27 cellular contexts compared by ENCODE assay signal in genomic region chr18:13300029-13300428, GRCh38.
DNase-seq lines count a peak whose midpoint lies in the region; ATAC-seq, FAIRE-seq and TF ChIP-seq lines count a peak whose summit lies in the region.
"Had no signal": no experiment of that assay in that cellular context is flagged by ENCODE, and none has a peak within 500 bp of the region (broad histone marks: within the 10 kb centered on the region; RNA-seq: fewer than 3 reads in every experiment).

No MANE protein-coding gene starts in this region.

- CTCF ChIA-PET in activated CD4-positive, alpha-beta memory T cell treated with anti-CD3 and anti-CD28 coated beads, Interleukin-2, amount 10 ng/mL, durations not matched to agents 7 days and 5 days (lab: Charles Lee): no interaction called here

- TF ChIP-seq POLR2A in ovary (IDR thresholded peaks at IDR 0.05): no peak

- peaks cover 2% of the 10 kb centered on the region for H3K9me3 Mint-ChIP-seq in activated CD4-positive, alpha-beta memory T cell treated with anti-CD3 and anti-CD28 coated beads, Interleukin-2, amount 10 ng/mL, durations not matched to agents 7 days and 5 days
- H3K9me3 Mint-ChIP-seq: activated CD4-positive, alpha-beta T cell treated with anti-CD3 and anti-CD28 coated beads, Interleukin-2, amount 10 ng/mL, durations not matched to agents 24 days and 14 days; activated T-helper 2 cell treated with anti-CD3 and anti-CD28 coated beads, Interferon-gamma antibody, Interleukin-2, Interleukin-4, amounts not matched to agents 10 μg/mL and 5 μg/mL and 100 μg/mL, durations not matched to agents 14 hours and 24 hours and 36 hours had no signal

- no peaks in the 10 kb centered on the region for H3K36me3 ChIP-seq in heart right ventricle
- no peaks in the 10 kb centered on the region for H3K36me3 ChIP-seq in ovary

- H3K4me1 ChIP-seq in heart right ventricle (peaks cover 18 to 44% (median 31%) of the 10 kb centered on the region in 9 donors), ovary (ENCODE audit: insufficient read depth) (no peaks in the 10 kb centered on the region)

- H3K4me1 Mint-ChIP-seq in activated CD4-positive, alpha-beta memory T cell treated with anti-CD3 and anti-CD28 coated beads, Interleukin-2, amount 10 ng/mL, durations not matched to agents 7 days and 5 days: peaks cover 3% of the 10 kb centered on the region

- FAIRE-seq in urothelium cell line (lab: Jason Lieb, UNC): peak; percentile 86
- FAIRE-seq: H1, HTR-8/SVneo had no signal

- ATAC-seq in heart right ventricle (peak in 7 of 8 donors; percentile 12 to 53 (median 29)), Right ventricle myocardium inferior (no peak), GM18858 (IDR thresholded peaks at IDR 0.05; ENCODE audit: unreplicated experiment) (no peak)
- ATAC-seq: body of pancreas, left colon had no signal

- no peaks in the 10 kb centered on the region for H3K27me3 Mint-ChIP-seq in activated CD4-positive, alpha-beta memory T cell treated with anti-CD3 and anti-CD28 coated beads, Interleukin-2, amount 10 ng/mL, durations not matched to agents 7 days and 5 days
- H3K27me3 Mint-ChIP-seq: activated CD4-positive, alpha-beta T cell treated with anti-CD3 and anti-CD28 coated beads, Interleukin-2, amount 10 ng/mL, durations not matched to agents 24 days and 14 days; activated naive CD8-positive, alpha-beta T cell treated with anti-CD3 and anti-CD28 coated beads, Interleukin-2, amount 10 ng/mL, durations not matched to agents 7 days and 5 days had no signal

- no peak for DNase-seq in heart right ventricle
- DNase-seq in Right ventricle myocardium inferior (ENCODE audit: missing footprints): no peak
- DNase-seq in NCI-H2171 treated with DMSO at 0.1 percent for 48 hours (lab: John Stamatoyannopoulos, UW): peak; percentile 77
- DNase-seq in cerebellar cortex (ENCODE audit: low spot score): peak; percentile 61
- DNase-seq in urothelium cell line (ENCODE audit: low spot score): no peak
- no peak for DNase-seq in ovary
- DNase-seq in activated CD4-positive, alpha-beta memory T cell treated with anti-CD3 and anti-CD28 coated beads, Interleukin-2, amount 10 ng/mL, durations not matched to agents 7 days and 5 days: no peak
- DNase-seq: ACHN; activated CD4-positive, alpha-beta T cell treated with anti-CD3 and anti-CD28 coated beads, Interleukin-2, amount 10 ng/mL, durations not matched to agents 24 days and 14 days; activated CD8-positive, alpha-beta memory T cell treated with anti-CD3 and anti-CD28 coated beads, Interleukin-2, amount 50 U/mL, for 4 hours; activated naive CD8-positive, alpha-beta T cell treated with anti-CD3 and anti-CD28 coated beads, Interleukin-2, amount 10 ng/mL, durations not matched to agents 7 days and 5 days; cortex of kidney; DND-41; glutamatergic neuron; left colon; NCI-H1048; NCI-H446; RPMI8226; stimulated activated CD4-positive, alpha-beta T cell treated with anti-CD3 and anti-CD28 coated beads, Interleukin-2, amount 100 ng/mL, for 24 hours; stimulated activated naive CD4-positive, alpha-beta T cell treated with Interleukin-2 at 50 U/mL for 16 hours; tibial artery had no signal

- H3K27ac ChIP-seq in heart right ventricle (peak overlapping the region in 2 of 10 donors; percentile 22 to 30), ovary (no peak overlapping the region)
- H3K27ac ChIP-seq: body of pancreas, tibial artery had no signal

- intact Hi-C loops in heart right ventricle (cut with DNase I) (loop anchor here in 3 of 10 donors (5.0 to 10.0 kb wide), 4 partner anchors 75 to 225 kb away; partner anchors contain the start of gene LDLRAD4 (in 1 of the 3)), Right ventricle myocardium inferior (cut with DNase I) (no loop called here), ovary (cut with DNase I) (no loop called here)

- H3K27me3 ChIP-seq in heart right ventricle: no peaks in the 10 kb centered on the region
- no peaks in the 10 kb centered on the region for H3K27me3 ChIP-seq in ovary
- H3K27me3 ChIP-seq: body of pancreas, tibial artery had no signal

- no peak overlapping the region for H3K4me3 Mint-ChIP-seq in activated CD4-positive, alpha-beta memory T cell treated with anti-CD3 and anti-CD28 coated beads, Interleukin-2, amount 10 ng/mL, durations not matched to agents 7 days and 5 days
- H3K4me3 Mint-ChIP-seq: activated CD4-positive, alpha-beta T cell treated with anti-CD3 and anti-CD28 coated beads, Interleukin-2, amount 10 ng/mL, durations not matched to agents 24 days and 14 days; activated naive CD8-positive, alpha-beta T cell treated with anti-CD3 and anti-CD28 coated beads, Interleukin-2, amount 10 ng/mL, durations not matched to agents 7 days and 5 days; nephron had no signal

- WGBS in heart right ventricle, 2 donors: 30 to 35% methylated on average over 6 of the region's 6 CpGs
- 55 to 63% (median 58%) methylated on average over 6 of the region's 6 CpGs for WGBS in ovary, 3 donors

- POLR2A ChIA-PET in activated CD4-positive, alpha-beta memory T cell treated with anti-CD3 and anti-CD28 coated beads, Interleukin-2, amount 10 ng/mL, durations not matched to agents 7 days and 5 days (lab: Charles Lee): no interaction called here

- no peak for TF ChIP-seq EP300 in ovary (IDR thresholded peaks at IDR 0.05)

- no peaks in the 10 kb centered on the region for H3K36me3 Mint-ChIP-seq in activated CD4-positive, alpha-beta memory T cell treated with anti-CD3 and anti-CD28 coated beads, Interleukin-2, amount 10 ng/mL, durations not matched to agents 7 days and 5 days (ENCODE audit: low read depth)

- no peak for TF ChIP-seq CTCF in heart right ventricle (IDR thresholded peaks at IDR 0.05)
- no peak for TF ChIP-seq CTCF in ovary (IDR thresholded peaks at IDR 0.05)

- no peak overlapping the region for H3K27ac Mint-ChIP-seq in activated CD4-positive, alpha-beta memory T cell treated with anti-CD3 and anti-CD28 coated beads, Interleukin-2, amount 10 ng/mL, durations not matched to agents 7 days and 5 days
- H3K27ac Mint-ChIP-seq: activated CD4-positive, alpha-beta T cell treated with anti-CD3 and anti-CD28 coated beads, Interleukin-2, amount 10 ng/mL, durations not matched to agents 24 days and 14 days; activated naive CD8-positive, alpha-beta T cell treated with anti-CD3 and anti-CD28 coated beads, Interleukin-2, amount 10 ng/mL, durations not matched to agents 7 days and 5 days; activated T-helper 2 cell treated with anti-CD3 and anti-CD28 coated beads, Interferon-gamma antibody, Interleukin-2, Interleukin-4, amounts not matched to agents 10 μg/mL and 5 μg/mL and 100 μg/mL, durations not matched to agents 14 hours and 24 hours and 36 hours had no signal

- H3K9me3 ChIP-seq in heart right ventricle (no peaks in the 10 kb centered on the region), ovary (no peaks in the 10 kb centered on the region)
- H3K9me3 ChIP-seq: body of pancreas, tibial artery had no signal

- H3K4me3 ChIP-seq in heart right ventricle: no peak overlapping the region
- H3K4me3 ChIP-seq in ovary: no peak overlapping the region
- H3K4me3 ChIP-seq: body of pancreas, tibial artery had no signal

Comparison
In these comparisons a context has a peak if more than half of its experiments do, and no peak if none do; other contexts are left out.
1. ATAC-seq: peak in heart right ventricle (7 of 8); none in Right ventricle myocardium inferior (single experiment) and GM18858 (single experiment).
2. DNase-seq: peak in NCI-H2171 treated with DMSO at 0.1 percent for 48 hours (single experiment) and cerebellar cortex (single experiment); none in heart right ventricle (0 of 2), Right ventricle myocardium inferior (single experiment), urothelium cell line (single experiment), ovary (0 of 5) and activated CD4-positive, alpha-beta memory T cell treated with anti-CD3 and anti-CD28 coated beads, Interleukin-2, amount 10 ng/mL, durations not matched to agents 7 days and 5 days (single experiment).